Comparison of ENCODE assay signal across 31 cellular contexts in the genomic region with DNA sequence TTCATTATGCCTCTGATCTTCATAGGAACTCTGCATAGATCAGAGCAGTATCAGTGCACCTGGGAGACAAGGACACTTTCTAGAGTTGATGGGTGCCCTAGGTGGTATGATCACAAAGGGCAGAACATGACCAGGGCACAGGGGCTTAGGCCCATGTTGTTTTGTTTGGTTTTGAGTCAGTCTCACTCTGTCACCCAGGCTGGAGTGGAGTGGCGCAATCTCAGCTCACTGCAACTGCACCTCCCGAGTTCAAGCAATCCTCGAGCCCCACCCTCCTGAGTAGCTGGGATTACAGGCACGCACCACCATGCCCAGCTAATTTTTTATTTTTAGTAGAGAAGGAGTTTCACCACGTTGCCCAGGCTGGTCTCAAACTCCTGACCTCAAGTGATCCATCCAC.
"Had no signal": no experiment of that assay in that cellular context is flagged by ENCODE, and none has a peak within 500 bp of the region (broad histone marks: within the 10 kb centered on the region; RNA-seq: fewer than 3 reads in every experiment).

No MANE protein-coding gene starts in this region.

- H3K9me3 ChIP-seq: adrenal gland, body of pancreas had no signal

- DNase-seq: activated CD4-positive, alpha-beta memory T cell treated with anti-CD3 and anti-CD28 coated beads for 36 hours; activated CD4-positive, alpha-beta T cell treated with anti-CD3 and anti-CD28 coated beads for 36 hours; activated CD4-positive, alpha-beta T cell treated with anti-CD3 and anti-CD28 coated beads, Interleukin-2, amount 10 ng/mL, durations not matched to agents 24 days and 14 days; activated CD4-positive, CD25-positive, alpha-beta regulatory T cell; activated CD4-positive, CD25-positive, alpha-beta regulatory T cell treated with anti-CD3 and anti-CD28 coated beads, Interleukin-2, amount 50 U/mL, for 72 hours; activated CD8-positive, alpha-beta T cell treated with anti-CD3 and anti-CD28 coated beads, Interleukin-2, amount 10 ng/mL, durations not matched to agents 7 days and 5 days; activated effector memory CD4-positive, alpha-beta T cell treated with anti-CD3 and anti-CD28 coated beads, Interleukin-2, amount 50 U/mL, for 16 hours; activated naive CD4-positive, alpha-beta T cell treated with anti-CD3 and anti-CD28 coated beads for 36 hours; activated naive CD8-positive, alpha-beta T cell treated with anti-CD3 and anti-CD28 coated beads for 36 hours; activated naive CD8-positive, alpha-beta T cell treated with anti-CD3 and anti-CD28 coated beads, Interleukin-2, amount 50 U/mL, for 24 hours; activated T-cell treated with anti-CD3 and anti-CD28 coated beads, Interleukin-2, amount 50 U/mL, for 48 hours; amygdala; aorta; body of pancreas; central memory CD4-positive, alpha-beta T cell; cerebellar nuclear complex; dorsolateral prefrontal cortex; effector memory CD4-positive, alpha-beta T cell; endodermal cell; erythroblast; foreskin fibroblast; head of caudate nucleus; T-helper 2 cell had no signal

- H3K27me3 ChIP-seq: adrenal gland, body of pancreas, cardiac muscle cell, dorsolateral prefrontal cortex had no signal

- H3K27me3 Mint-ChIP-seq: activated CD4-positive, alpha-beta memory T cell treated with anti-CD3 and anti-CD28 coated beads for 36 hours; activated CD4-positive, alpha-beta T cell treated with anti-CD3 and anti-CD28 coated beads for 36 hours; activated CD4-positive, alpha-beta T cell treated with anti-CD3 and anti-CD28 coated beads, Interleukin-2, amount 10 ng/mL, durations not matched to agents 24 days and 14 days; activated naive CD4-positive, alpha-beta T cell treated with anti-CD3 and anti-CD28 coated beads, Interleukin-2, amount 50 U/mL, for 24 hours; activated naive CD8-positive, alpha-beta T cell treated with anti-CD3 and anti-CD28 coated beads for 36 hours; activated naive CD8-positive, alpha-beta T cell treated with anti-CD3 and anti-CD28 coated beads, Interleukin-2, amount 50 U/mL, for 24 hours; dendritic cell treated with granulocyte-macrophage colony-stimulating factor and Interleukin-4, amounts not matched to agents 40 ng/mL and 50 ng/mL, for 4 days had no signal

- H3K9me3 Mint-ChIP-seq: activated CD4-positive, alpha-beta memory T cell treated with anti-CD3 and anti-CD28 coated beads for 36 hours; activated CD4-positive, alpha-beta T cell treated with anti-CD3 and anti-CD28 coated beads, Interleukin-2, amount 10 ng/mL, durations not matched to agents 24 days and 14 days; activated naive CD4-positive, alpha-beta T cell treated with anti-CD3 and anti-CD28 coated beads for 36 hours; activated naive CD4-positive, alpha-beta T cell treated with anti-CD3 and anti-CD28 coated beads, Interleukin-2, amount 50 U/mL, for 24 hours; activated naive CD8-positive, alpha-beta T cell treated with anti-CD3 and anti-CD28 coated beads for 36 hours; activated naive CD8-positive, alpha-beta T cell treated with anti-CD3 and anti-CD28 coated beads, Interleukin-2, amount 50 U/mL, for 24 hours; activated T-helper 1 cell treated with anti-CD3 and anti-CD28 coated beads, Interleukin-12 subunit alpha, Interleukin-12 subunit beta, Interleukin-2, Interleukin-4 antibody, amounts not matched to agents 30 ng/mL and 10 ng/mL and 1 ng/mL, durations not matched to agents 14 hours and 24 hours and 36 hours; activated T-helper 2 cell treated with anti-CD3 and anti-CD28 coated beads, Interferon-gamma antibody, Interleukin-2, Interleukin-4, amounts not matched to agents 10 μg/mL and 5 μg/mL and 100 μg/mL, durations not matched to agents 14 hours and 24 hours and 36 hours; dendritic cell treated with granulocyte-macrophage colony-stimulating factor and Interleukin-4, amounts not matched to agents 40 ng/mL and 50 ng/mL, for 4 days; endodermal cell had no signal

- H3K36me3 Mint-ChIP-seq: activated CD4-positive, alpha-beta memory T cell treated with anti-CD3 and anti-CD28 coated beads for 36 hours; activated naive CD4-positive, alpha-beta T cell treated with anti-CD3 and anti-CD28 coated beads, Interleukin-2, amount 50 U/mL, for 24 hours; activated naive CD8-positive, alpha-beta T cell treated with anti-CD3 and anti-CD28 coated beads for 36 hours had no signal

- H3K4me3 Mint-ChIP-seq: activated CD4-positive, alpha-beta memory T cell treated with anti-CD3 and anti-CD28 coated beads for 36 hours; activated CD4-positive, alpha-beta T cell treated with anti-CD3 and anti-CD28 coated beads for 36 hours; activated CD4-positive, alpha-beta T cell treated with anti-CD3 and anti-CD28 coated beads, Interleukin-2, amount 10 ng/mL, durations not matched to agents 24 days and 14 days; activated CD8-positive, alpha-beta T cell treated with anti-CD3 and anti-CD28 coated beads, Interleukin-2, amount 10 ng/mL, durations not matched to agents 7 days and 5 days; activated naive CD4-positive, alpha-beta T cell treated with anti-CD3 and anti-CD28 coated beads for 36 hours; activated naive CD4-positive, alpha-beta T cell treated with anti-CD3 and anti-CD28 coated beads, Interleukin-2, amount 50 U/mL, for 24 hours; activated naive CD8-positive, alpha-beta T cell treated with anti-CD3 and anti-CD28 coated beads for 36 hours; activated naive CD8-positive, alpha-beta T cell treated with anti-CD3 and anti-CD28 coated beads, Interleukin-2, amount 50 U/mL, for 24 hours; activated T-helper 1 cell treated with anti-CD3 and anti-CD28 coated beads, Interleukin-12 subunit alpha, Interleukin-12 subunit beta, Interleukin-2, Interleukin-4 antibody, amounts not matched to agents 30 ng/mL and 10 ng/mL and 1 ng/mL, durations not matched to agents 14 hours and 24 hours and 36 hours; dendritic cell treated with granulocyte-macrophage colony-stimulating factor and Interleukin-4, amounts not matched to agents 40 ng/mL and 50 ng/mL, for 4 days; endodermal cell had no signal

- H3K4me1 ChIP-seq: adrenal gland, body of pancreas had no signal

- ATAC-seq: activated CD4-positive, alpha-beta T cell treated with anti-CD3 and anti-CD28 coated beads for 36 hours; activated CD8-positive, alpha-beta T cell treated with anti-CD3 and anti-CD28 coated beads, Interleukin-2, amount 10 ng/mL, durations not matched to agents 7 days and 5 days; activated naive CD8-positive, alpha-beta T cell treated with anti-CD3 and anti-CD28 coated beads, Interleukin-2, amount 50 U/mL, for 24 hours; body of pancreas had no signal

- H3K4me1 Mint-ChIP-seq: activated CD4-positive, alpha-beta T cell treated with anti-CD3 and anti-CD28 coated beads for 36 hours; activated CD4-positive, alpha-beta T cell treated with anti-CD3 and anti-CD28 coated beads, Interleukin-2, amount 10 ng/mL, durations not matched to agents 24 days and 14 days; activated naive CD4-positive, alpha-beta T cell treated with anti-CD3 and anti-CD28 coated beads, Interleukin-2, amount 50 U/mL, for 24 hours; activated naive CD8-positive, alpha-beta T cell treated with anti-CD3 and anti-CD28 coated beads for 36 hours; activated naive CD8-positive, alpha-beta T cell treated with anti-CD3 and anti-CD28 coated beads, Interleukin-2, amount 50 U/mL, for 24 hours; endodermal cell had no signal

- FAIRE-seq: frontal cortex had no signal

- H3K4me3 ChIP-seq: adrenal gland, body of pancreas, cardiac muscle cell, coronary artery, dorsolateral prefrontal cortex had no signal

- H3K27ac Mint-ChIP-seq: activated CD4-positive, alpha-beta memory T cell treated with anti-CD3 and anti-CD28 coated beads for 36 hours; activated CD4-positive, alpha-beta T cell treated with anti-CD3 and anti-CD28 coated beads for 36 hours; activated CD4-positive, alpha-beta T cell treated with anti-CD3 and anti-CD28 coated beads, Interleukin-2, amount 10 ng/mL, durations not matched to agents 24 days and 14 days; activated CD8-positive, alpha-beta T cell treated with anti-CD3 and anti-CD28 coated beads, Interleukin-2, amount 10 ng/mL, durations not matched to agents 7 days and 5 days; activated naive CD4-positive, alpha-beta T cell treated with anti-CD3 and anti-CD28 coated beads for 36 hours; activated naive CD4-positive, alpha-beta T cell treated with anti-CD3 and anti-CD28 coated beads, Interleukin-2, amount 50 U/mL, for 24 hours; activated naive CD8-positive, alpha-beta T cell treated with anti-CD3 and anti-CD28 coated beads for 36 hours; activated naive CD8-positive, alpha-beta T cell treated with anti-CD3 and anti-CD28 coated beads, Interleukin-2, amount 50 U/mL, for 24 hours; activated T-helper 1 cell treated with anti-CD3 and anti-CD28 coated beads, Interleukin-12 subunit alpha, Interleukin-12 subunit beta, Interleukin-2, Interleukin-4 antibody, amounts not matched to agents 30 ng/mL and 10 ng/mL and 1 ng/mL, durations not matched to agents 14 hours and 24 hours and 36 hours; activated T-helper 2 cell treated with anti-CD3 and anti-CD28 coated beads, Interferon-gamma antibody, Interleukin-2, Interleukin-4, amounts not matched to agents 10 μg/mL and 5 μg/mL and 100 μg/mL, durations not matched to agents 14 hours and 24 hours and 36 hours; dendritic cell treated with granulocyte-macrophage colony-stimulating factor and Interleukin-4, amounts not matched to agents 40 ng/mL and 50 ng/mL, for 4 days; endodermal cell had no signal

- H3K27ac ChIP-seq: adrenal gland, body of pancreas, cardiac muscle cell, coronary artery, dorsolateral prefrontal cortex had no signal
